ENCODE assay signal across 8 cellular contexts in the genomic region with DNA sequence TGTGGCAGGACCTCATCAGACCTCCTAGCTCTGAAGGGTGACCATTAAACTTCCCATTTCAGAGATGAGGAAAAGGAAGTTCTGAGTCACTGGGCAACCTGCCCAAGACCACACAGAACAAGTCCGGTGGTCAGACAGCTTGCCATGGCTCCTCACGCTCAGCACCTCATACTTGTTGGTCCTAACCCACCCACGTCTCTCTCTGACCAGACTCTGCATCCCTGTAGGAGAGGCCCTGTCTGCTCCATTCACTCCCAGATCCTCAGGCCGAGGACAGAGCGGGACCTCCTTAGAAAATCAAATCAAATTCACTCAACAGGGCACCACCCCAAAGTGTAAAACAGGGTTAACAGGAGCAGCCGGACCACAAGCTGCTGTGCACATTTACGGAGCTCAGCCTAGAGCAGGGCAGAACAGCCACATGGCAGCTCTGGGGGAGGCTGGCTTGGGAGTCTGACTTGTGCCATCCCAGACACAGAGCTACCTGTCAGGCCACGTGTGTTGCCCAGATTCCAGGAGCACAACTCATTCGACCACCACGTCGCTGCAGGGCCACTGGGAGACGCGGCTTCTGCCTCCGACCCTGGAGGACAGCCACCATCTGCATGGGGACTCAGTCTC. TPM values are rescaled to one million over a fixed set of nuclear protein-coding genes. Genes with fewer than 3 reads are reported as not detected.
DNase-seq lines count a peak whose midpoint lies in the region; TF ChIP-seq lines count a peak whose summit lies in the region.

No MANE protein-coding gene starts in this region.

- no peak for DNase-seq in Caco-2
- peak; percentile 94 for DNase-seq in MV-4-11 (lab: John Stamatoyannopoulos, UW)
- peak; percentile 88 for DNase-seq in MCF 10A (ENCODE audit: unreplicated experiment)
- DNase-seq in kidney epithelial cell (ENCODE audit: low read depth) = peak; percentile 45
- no peak for DNase-seq in activated CD4-positive, CD25-positive, alpha-beta regulatory T cell (lab: John Stamatoyannopoulos, UW)
- DNase-seq in NCI-H526 (lab: John Stamatoyannopoulos, UW) = no peak
- DNase-seq in HuH-7 (ENCODE audit: low spot score) = no peak

- peaks cover 33% of the 10 kb centered on the region for H3K36me3 Mint-ChIP-seq in Caco-2 (ENCODE audit: insufficient read depth, unreplicated experiment)
- peaks cover 12% of the 10 kb centered on the region for H3K36me3 Mint-ChIP-seq in MCF 10A (ENCODE audit: insufficient read depth, unreplicated experiment)

- H3K27me3 ChIP-seq in Caco-2 (replicated peaks; ENCODE audit: control insufficient read depth, insufficient read depth, low read length) (no peaks in the 10 kb centered on the region), kidney epithelial cell (ENCODE audit: control insufficient read depth, insufficient read depth, low read length) (peaks cover 5% of the 10 kb centered on the region), stomach smooth muscle (ENCODE audit: control insufficient read depth in 1 of 2, insufficient read depth in 2 of 2, low read length in 2 of 2) (peaks cover 0 to 2% of the 10 kb centered on the region in 2 donors)

- peaks cover 15% of the 10 kb centered on the region for H3K4me1 Mint-ChIP-seq in Caco-2 (ENCODE audit: low read depth, unreplicated experiment)
- peaks cover 38% of the 10 kb centered on the region for H3K4me1 Mint-ChIP-seq in MCF 10A (ENCODE audit: insufficient read depth, unreplicated experiment)

- BruUV-seq in Caco-2 (replicated peaks; lab: Mats Ljungman, UMichigan) (no TSS peak), MCF 10A (replicated peaks; lab: Mats Ljungman, UMichigan) (no TSS peak)

- peaks cover 15% of the 10 kb centered on the region for H3K4me1 ChIP-seq in Caco-2
- peaks cover 36% of the 10 kb centered on the region for H3K4me1 ChIP-seq in stomach smooth muscle (ENCODE audit: control insufficient read depth, insufficient read depth, low read length)

- POLR2A ChIA-PET in Caco-2 (lab: Charles Lee) (no interaction called here), MCF 10A (lab: Yijun Ruan, JAX) (interaction anchor here (0.6 to 1.8 kb wide), 7 partner anchors 8 to 317 kb away, joined by 3 to 8 read pairs (median 3); no protein-coding TSS in a partner anchor)

- H3K9ac ChIP-seq in stomach smooth muscle (ENCODE audit: low read length in 2 of 2) = peak overlapping the region; percentile 69 to 72

- TF ChIP-seq CTCF in Caco-2 (IDR thresholded peaks at IDR 0.05; ENCODE audit: insufficient read depth in 1 of 2, low read depth in 1 of 2, low read length in 1 of 2, severe bottlenecking in 1 of 2, unreplicated experiment in 1 of 2) (no peak), MCF 10A (IDR thresholded peaks at IDR 0.05; ENCODE audit: unreplicated experiment) (no peak), kidney epithelial cell (IDR thresholded peaks at IDR 0.05; ENCODE audit: insufficient read depth, low read length, poor library complexity, severe bottlenecking) (no peak)

- no peaks in the 10 kb centered on the region for H3K9me3 Mint-ChIP-seq in Caco-2 (ENCODE audit: unreplicated experiment)
- no peaks in the 10 kb centered on the region for H3K9me3 Mint-ChIP-seq in MCF 10A (ENCODE audit: unreplicated experiment)

- H3K9me3 ChIP-seq in Caco-2 (no peaks in the 10 kb centered on the region), stomach smooth muscle (ENCODE audit: control insufficient read depth in 2 of 2, low read length in 2 of 2) (no peaks in the 10 kb centered on the region)

- H3K27ac ChIP-seq in stomach smooth muscle (ENCODE audit: low read length) = peak overlapping the region; percentile 41

- peaks cover 1% of the 10 kb centered on the region; the same call in 1 of the 2 replicates for H3K36me3 ChIP-seq in Caco-2 (ENCODE audit: control insufficient read depth, insufficient read depth, low read length)
- H3K36me3 ChIP-seq in kidney epithelial cell (ENCODE audit: control insufficient read depth, insufficient read depth, low read length) = no peaks in the 10 kb centered on the region
- H3K36me3 ChIP-seq in stomach smooth muscle (ENCODE audit: control insufficient read depth in 2 of 2, insufficient read depth in 2 of 2, low read length in 2 of 2) = peaks cover 0 to 3% of the 10 kb centered on the region in 2 donors

- H3K4me3 Mint-ChIP-seq in Caco-2 (ENCODE audit: unreplicated experiment) = peak overlapping the region; percentile 76
- H3K4me3 Mint-ChIP-seq in MCF 10A (ENCODE audit: unreplicated experiment) = peak overlapping the region; percentile 72

- intact Hi-C loops in Caco-2 (cut with micrococcal nuclease; ENCODE audit: unreplicated experiment) (no loop called here), MCF 10A (cut with micrococcal nuclease) (loop anchor here (5.0 kb wide), 1 partner anchor 164 kb away; a partner anchor contains a TSS)

- no peaks in the 10 kb centered on the region for H3K27me3 Mint-ChIP-seq in Caco-2 (ENCODE audit: insufficient read depth, unreplicated experiment)
- no peaks in the 10 kb centered on the region for H3K27me3 Mint-ChIP-seq in MCF 10A (ENCODE audit: insufficient read depth, unreplicated experiment)

- H3K27ac Mint-ChIP-seq in Caco-2 (ENCODE audit: unreplicated experiment) (no peak overlapping the region), MCF 10A (ENCODE audit: low read depth, unreplicated experiment) (peak overlapping the region; percentile 57)

- H3K4me3 ChIP-seq in Caco-2 (ENCODE audit: low read depth, low read length) = peak overlapping the region; percentile 73; the same call in 1 of the 2 replicates
- peak overlapping the region; percentile 63 for H3K4me3 ChIP-seq in kidney epithelial cell (ENCODE audit: low read depth, low read length)
- peak overlapping the region; percentile 71 to 74 for H3K4me3 ChIP-seq in stomach smooth muscle (ENCODE audit: low read length in 2 of 2)

- CTCF ChIA-PET in Caco-2 (lab: Charles Lee) (no interaction called here), MCF 10A (lab: Yijun Ruan, JAX) (interaction anchor here (1.0 kb wide), 1 partner anchor 164 kb away, joined by 6 read pairs; no protein-coding TSS in a partner anchor)

RNA-seq across cellular contexts. Expression of a gene that starts 1.7 kb away (rescaled TPM):
- total RNA-seq in Caco-2 (2022) = 35.7 and 40.1 TPM in 2 replicates
- total RNA-seq in MCF 10A (2022) = 24.2 TPM in 2 replicates
- 12.7 and 18.4 TPM in 2 replicates for total RNA-seq in kidney epithelial cell

RNA-seq across cellular contexts. Expression of a gene that starts 51.7 kb away (rescaled TPM):
- 29.6 and 42.0 TPM in 2 replicates for total RNA-seq in Caco-2 (2022)
- 5.4 and 9.4 TPM in 2 replicates for total RNA-seq in MCF 10A (2022)
- 63.0 and 64.1 TPM in 2 replicates for total RNA-seq in kidney epithelial cell

Comparison
In these comparisons a context has a peak if more than half of its experiments do, and no peak if none do; other contexts are left out.
1. DNase-seq: peak in MV-4-11 (single experiment), MCF 10A (single experiment) and kidney epithelial cell (single experiment); none in Caco-2 (0 of 2), activated CD4-positive, CD25-positive, alpha-beta regulatory T cell (0 of 4), NCI-H526 (0 of 2) and HuH-7 (single experiment).
2. Peak in every context shown above with its lines, with median percentiles within 50 percentile points of each other: H3K4me3 ChIP-seq.